8 cellular contexts compared by ENCODE assay signal in the genomic region with DNA sequence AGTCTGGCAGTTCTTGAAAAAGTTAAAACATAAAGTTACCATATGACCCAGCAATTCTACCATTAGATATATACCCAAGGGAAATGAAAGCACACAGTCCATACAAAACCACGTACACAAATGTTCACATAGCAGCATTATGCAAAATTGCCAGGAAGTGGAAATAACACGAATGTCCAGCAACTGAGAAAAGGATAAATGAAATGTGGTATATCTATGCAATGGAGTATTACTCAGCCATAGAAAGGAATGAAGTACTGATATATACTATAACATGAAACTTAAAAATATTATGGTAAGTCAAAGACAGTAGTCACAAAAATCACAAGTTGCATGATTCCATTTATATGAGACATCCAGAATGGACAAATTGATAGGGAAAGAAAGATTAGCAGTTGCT.
"Had no signal": no experiment of that assay in that cellular context is flagged by ENCODE, and none has a peak within 500 bp of the region (broad histone marks: within the 10 kb centered on the region; RNA-seq: fewer than 3 reads in every experiment).

No MANE protein-coding gene starts in this region.

- H3K27ac Mint-ChIP-seq: GM23338, H9, HFFc6, IgD-negative memory B cell had no signal

- DNase-seq: H9, HCEC 1CT, HFFc6, KG1 had no signal

- H3K4me3 ChIP-seq: GM23338 had no signal

- H3K27me3 Mint-ChIP-seq: IgD-negative memory B cell had no signal

- FAIRE-seq: H54, HepG2 had no signal

- ATAC-seq: GM23338, HepG2 had no signal

- H3K4me3 Mint-ChIP-seq: GM23338, H9, HFFc6, IgD-negative memory B cell had no signal

- H3K4me1 Mint-ChIP-seq: GM23338, H9 had no signal

- H3K9me3 Mint-ChIP-seq: HFFc6 had no signal
